ENCODE assay signal across 17 cellular contexts in genomic region chr15:44435893-44436667, GRCh38. TPM values are rescaled to one million over a fixed set of nuclear protein-coding genes. Genes with fewer than 3 reads are reported as not detected.
DNase-seq lines count a peak whose midpoint lies in the region; ATAC-seq, FAIRE-seq and TF ChIP-seq lines count a peak whose summit lies in the region.
"Had no signal": no experiment of that assay in that cellular context is flagged by ENCODE, and none has a peak within 500 bp of the region (broad histone marks: within the 10 kb centered on the region; RNA-seq: fewer than 3 reads in every experiment).

No MANE protein-coding gene starts in this region.

- no peaks in the 10 kb centered on the region for H3K36me3 ChIP-seq in CD8-positive, alpha-beta memory T cell (ENCODE audit: insufficient read depth, low read length)

- H3K27me3 Mint-ChIP-seq in WTC11 (ENCODE audit: low read depth) = no peaks in the 10 kb centered on the region
- H3K27me3 Mint-ChIP-seq in CD8-positive, alpha-beta memory T cell = no peaks in the 10 kb centered on the region
- H3K27me3 Mint-ChIP-seq: activated B cell treated with CpG ODN at 0.5 μM for 24 hours had no signal

- TF ChIP-seq CTCF in WTC11 (IDR thresholded peaks at IDR 0.05) = no peak

- TF ChIP-seq POLR2A in H54 (IDR thresholded peaks at IDR 0.05; ENCODE audit: low read depth, low read length) = no peak

- no peaks in the 10 kb centered on the region for H3K9me3 ChIP-seq in CD8-positive, alpha-beta memory T cell (ENCODE audit: low read length)
- H3K9me3 ChIP-seq: BE2C, tibial nerve had no signal

- POLR2A ChIA-PET in WTC11 (lab: Charles Lee) = interaction anchor here (1.1 kb wide), 1 partner anchor 9 kb away, joined by 6 read pairs; the partner anchor contains the start of gene CTDSPL2
- POLR2A ChIA-PET in CD8-positive, alpha-beta memory T cell (lab: Charles Lee) = no interaction called here

- H3K27me3 ChIP-seq in CD8-positive, alpha-beta memory T cell (ENCODE audit: insufficient read depth, low read length, poor library complexity, severe bottlenecking) = no peaks in the 10 kb centered on the region
- H3K27me3 ChIP-seq: BE2C, tibial nerve had no signal

- peaks cover 11% of the 10 kb centered on the region for H3K36me3 Mint-ChIP-seq in WTC11
- peaks cover 0 to 31% (median 6%) of the 10 kb centered on the region in 3 donors for H3K36me3 Mint-ChIP-seq in CD8-positive, alpha-beta memory T cell

- peaks cover 25% of the 10 kb centered on the region for H3K4me1 ChIP-seq in CD8-positive, alpha-beta memory T cell (ENCODE audit: insufficient read depth, low read length)
- H3K4me1 ChIP-seq: BE2C, parathyroid adenoma had no signal

- peaks cover 42% of the 10 kb centered on the region for H3K4me1 Mint-ChIP-seq in WTC11
- peaks cover 48 to 73% (median 61%) of the 10 kb centered on the region in 3 donors for H3K4me1 Mint-ChIP-seq in CD8-positive, alpha-beta memory T cell

- CTCF ChIA-PET in WTC11 (lab: Charles Lee) = interaction anchor here (1.2 to 1.4 kb wide), 2 partner anchors 9 to 26 kb away, joined by 3 to 7 read pairs; no protein-coding TSS in a partner anchor
- CTCF ChIA-PET in CD8-positive, alpha-beta memory T cell (lab: Charles Lee) = interaction anchor here (2.6 kb wide), 1 partner anchor 9 kb away, joined by 9 read pairs; the partner anchor contains the start of gene CTDSPL2

- no peak overlapping the region for H3K4me3 Mint-ChIP-seq in WTC11
- peak overlapping the region in 2 of 7 donors; percentile 1 to 40 for H3K4me3 Mint-ChIP-seq in CD8-positive, alpha-beta memory T cell
- H3K4me3 Mint-ChIP-seq: activated B cell treated with CpG ODN at 0.5 μM for 24 hours had no signal

- no peak overlapping the region for H3K4me3 ChIP-seq in CD8-positive, alpha-beta memory T cell (ENCODE audit: low read length)
- H3K4me3 ChIP-seq: tibial nerve had no signal

- no peaks in the 10 kb centered on the region for H3K9me3 Mint-ChIP-seq in WTC11
- no peaks in the 10 kb centered on the region for H3K9me3 Mint-ChIP-seq in CD8-positive, alpha-beta memory T cell
- H3K9me3 Mint-ChIP-seq: activated B cell treated with CpG ODN at 0.5 μM for 24 hours had no signal

- peak overlapping the region; percentile 50 for H3K27ac Mint-ChIP-seq in WTC11
- H3K27ac Mint-ChIP-seq in CD8-positive, alpha-beta memory T cell = peak overlapping the region in 4 of 8 donors; percentile 5 to 80 (median 7)
- H3K27ac Mint-ChIP-seq: activated B cell treated with CpG ODN at 0.5 μM for 24 hours had no signal

- no peak for ATAC-seq in WTC11
- ATAC-seq in GM21529 (IDR thresholded peaks at IDR 0.05; ENCODE audit: unreplicated experiment) = no peak
- no peak for ATAC-seq in GM18517 (IDR thresholded peaks at IDR 0.05; ENCODE audit: unreplicated experiment)

- peak; percentile 82 for FAIRE-seq in H54 (lab: Jason Lieb, UNC)
- FAIRE-seq: kidney had no signal

- peak; percentile 20 for DNase-seq in AG08395 (ENCODE audit: low spot score)
- no peak for DNase-seq in H54 (ENCODE audit: insufficient read length, low spot score)
- no peak for DNase-seq in WTC11 (ENCODE audit: low spot score)
- peak; percentile 30 for DNase-seq in iris pigment epithelial cell (ENCODE audit: low read depth)
- no peak for DNase-seq in foreskin melanocyte
- DNase-seq in CD8-positive, alpha-beta memory T cell = no peak
- DNase-seq: activated B cell treated with CpG ODN at 0.5 μM for 24 hours; BE2C; DMS53; effector CD4-positive, alpha-beta T cell; kidney; NCI-H1417; SW 1271 had no signal

- no peak overlapping the region for H3K27ac ChIP-seq in CD8-positive, alpha-beta memory T cell (ENCODE audit: low read depth, low read length)
- H3K27ac ChIP-seq: parathyroid adenoma, tibial nerve had no signal

TF ChIP-seq in WTC11, 78 proteins besides CTCF, POLR2A, EP300 and RAD21:
- TF ChIP-seq CREM (CRISPR knock-in tag; IDR thresholded peaks at IDR 0.05) (no peak), ZNF281 (CRISPR knock-in tag; IDR thresholded peaks at IDR 0.05) (no peak), TCF7 (CRISPR knock-in tag; IDR thresholded peaks at IDR 0.05; ENCODE audit: low read depth) (no peak), NFYB (CRISPR knock-in tag; conservative IDR thresholded peaks at IDR 0.05; ENCODE audit: low read depth) (no peak), ZNF532 (CRISPR knock-in tag; IDR thresholded peaks at IDR 0.05; ENCODE audit: borderline replicate concordance) (no peak), STAT6 (CRISPR knock-in tag; conservative IDR thresholded peaks at IDR 0.05; ENCODE audit: low read depth) (no peak)

RNA-seq across cellular contexts. Expression of gene CTDSPL2, which starts 8.7 kb away (rescaled TPM):
- 56.8 to 65.2 TPM (median 61.8 TPM) in 3 replicates for total RNA-seq in WTC11 (2021)
- total RNA-seq in CD8-positive, alpha-beta memory T cell = 10 to 100 TPM; 63.0 to 69.8 TPM
- 42.4 TPM for polyA plus RNA-seq in CD8-positive, alpha-beta memory T cell

Comparison
In these comparisons a context has a peak if more than half of its experiments do, and no peak if none do; other contexts are left out.
1. DNase-seq: peak in AG08395 (single experiment) and iris pigment epithelial cell (single experiment); none in H54 (single experiment), WTC11 (single experiment), foreskin melanocyte (single experiment) and CD8-positive, alpha-beta memory T cell (0 of 5).